22 cellular contexts compared by ENCODE assay signal in genomic region chr6:38783436-38784228, GRCh38.
DNase-seq lines count a peak whose midpoint lies in the region; ATAC-seq and TF ChIP-seq lines count a peak whose summit lies in the region.
"Had no signal": no experiment of that assay in that cellular context is flagged by ENCODE, and none has a peak within 500 bp of the region (broad histone marks: within the 10 kb centered on the region; RNA-seq: fewer than 3 reads in every experiment).

No MANE protein-coding gene starts in this region.

- no peaks in the 10 kb centered on the region for H3K36me3 Mint-ChIP-seq in stimulated activated memory B cell treated with anti-CD40 and anti-IgM and Interleukin-4, amounts not matched to agents 10 μg/mL and 1 μg/mL and 100 μg/mL, for 72 hours
- H3K36me3 Mint-ChIP-seq: naive thymus-derived CD8-positive, alpha-beta T cell had no signal

- H3K9me3 Mint-ChIP-seq in stimulated activated memory B cell treated with anti-CD40 and anti-IgM and Interleukin-4, amounts not matched to agents 10 μg/mL and 1 μg/mL and 100 μg/mL, for 72 hours, result no peaks in the 10 kb centered on the region
- H3K9me3 Mint-ChIP-seq: naive thymus-derived CD8-positive, alpha-beta T cell; stimulated activated naive CD8-positive, alpha-beta T cell treated with anti-CD3 and anti-CD28 coated beads, Interleukin-15, amount 100 ng/mL, for 72 hours had no signal

- no peak overlapping the region for H3K27ac ChIP-seq in HEK293 (ENCODE audit: extremely low read depth, low read depth, low read length)
- H3K27ac ChIP-seq in OCI-LY3 (ENCODE audit: low read length), result no peak overlapping the region
- H3K27ac ChIP-seq in iPS-20b (ENCODE audit: low read length), result no peak overlapping the region
- H3K27ac ChIP-seq: cardiac muscle cell, psoas muscle had no signal

- no peak overlapping the region for H3K4me3 Mint-ChIP-seq in stimulated activated memory B cell treated with anti-CD40 and anti-IgM and Interleukin-4, amounts not matched to agents 10 μg/mL and 1 μg/mL and 100 μg/mL, for 72 hours
- H3K4me3 Mint-ChIP-seq: naive thymus-derived CD8-positive, alpha-beta T cell; stimulated activated naive CD8-positive, alpha-beta T cell treated with anti-CD3 and anti-CD28 coated beads, Interleukin-15, amount 100 ng/mL, for 72 hours; T-helper 17 cell had no signal

- peak overlapping the region; percentile 17 for H3K27ac Mint-ChIP-seq in stimulated activated memory B cell treated with anti-CD40 and anti-IgM and Interleukin-4, amounts not matched to agents 10 μg/mL and 1 μg/mL and 100 μg/mL, for 72 hours
- H3K27ac Mint-ChIP-seq: naive thymus-derived CD8-positive, alpha-beta T cell; stimulated activated naive CD8-positive, alpha-beta T cell treated with anti-CD3 and anti-CD28 coated beads, Interleukin-15, amount 100 ng/mL, for 72 hours; T-helper 17 cell had no signal

- no peak overlapping the region for H3K4me3 ChIP-seq in HEK293 (ENCODE audit: low read depth, low read length)
- H3K4me3 ChIP-seq in OCI-LY3 (ENCODE audit: low read length), result peak overlapping the region; percentile 44
- peak overlapping the region; percentile 50; the same call in 1 of the 2 replicates for H3K4me3 ChIP-seq in iPS-20b (ENCODE audit: low read length)
- H3K4me3 ChIP-seq: cardiac muscle cell, psoas muscle, smooth muscle cell had no signal

- H3K79me2 ChIP-seq in OCI-LY3 (ENCODE audit: low read length), result no peaks in the 10 kb centered on the region

- peak overlapping the region; percentile 60 for H3K4me2 ChIP-seq in OCI-LY3 (ENCODE audit: low read length)
- H3K4me2 ChIP-seq: smooth muscle cell had no signal

- H3K27me3 Mint-ChIP-seq in stimulated activated memory B cell treated with anti-CD40 and anti-IgM and Interleukin-4, amounts not matched to agents 10 μg/mL and 1 μg/mL and 100 μg/mL, for 72 hours, result no peaks in the 10 kb centered on the region
- H3K27me3 Mint-ChIP-seq: stimulated activated naive CD8-positive, alpha-beta T cell treated with anti-CD3 and anti-CD28 coated beads, Interleukin-15, amount 100 ng/mL, for 72 hours had no signal

- H3K4me1 ChIP-seq in HEK293 (ENCODE audit: control insufficient read depth, insufficient read depth, low read length) (peaks cover 7% of the 10 kb centered on the region; the same call in 1 of the 2 replicates), OCI-LY3 (ENCODE audit: low read length) (peaks cover 21% of the 10 kb centered on the region), iPS-20b (ENCODE audit: insufficient read depth, low read length) (peaks cover 12% of the 10 kb centered on the region; the same call in 1 of the 2 replicates)
- H3K4me1 ChIP-seq: psoas muscle had no signal

- peak overlapping the region; percentile 68 for H2AFZ ChIP-seq in OCI-LY3 (ENCODE audit: low read depth, low read length)

- no peak for TF ChIP-seq CTCF in HEK293 (tag by site-specific recombination; IDR thresholded peaks at IDR 0.05)
- no peak for TF ChIP-seq CTCF in OCI-LY3 (IDR thresholded peaks at IDR 0.05; ENCODE audit: low read depth, low read length)

- CTCF ChIA-PET in HEK293 (lab: Yijun Ruan, JAX), result interaction anchor here (0.6 to 2.1 kb wide), 3 partner anchors 10 to 256 kb away, joined by 3 to 13 read pairs (median 4); no protein-coding TSS in a partner anchor

- no peaks in the 10 kb centered on the region for H3K9me3 ChIP-seq in HEK293 (ENCODE audit: control insufficient read depth, insufficient read depth, low read depth, low read length)
- H3K9me3 ChIP-seq in OCI-LY3 (ENCODE audit: insufficient read depth, low read length), result no peaks in the 10 kb centered on the region
- H3K9me3 ChIP-seq in iPS-20b (ENCODE audit: insufficient read depth, low read depth, low read length), result no peaks in the 10 kb centered on the region
- H3K9me3 ChIP-seq: psoas muscle had no signal

- H3K9ac ChIP-seq in OCI-LY3 (ENCODE audit: low read length) (peak overlapping the region; percentile 13; the same call in 1 of the 2 replicates), iPS-20b (ENCODE audit: low read depth, low read length) (0 out of 2 replicates have a peak overlapping the region, but pooled peaks have one; percentile 2)

- POLR2A ChIA-PET in HEK293 (lab: Yijun Ruan, JAX), result no interaction called here

- no peak for ATAC-seq in stimulated activated memory B cell treated with anti-CD40 and anti-IgM and Interleukin-4, amounts not matched to agents 10 μg/mL and 1 μg/mL and 100 μg/mL, for 72 hours
- no peak for ATAC-seq in HG03354 (IDR thresholded peaks at IDR 0.05; ENCODE audit: poor library complexity, severe bottlenecking, unreplicated experiment)
- ATAC-seq: HepG2; naive thymus-derived CD8-positive, alpha-beta T cell; Panc1; psoas muscle; stimulated activated naive CD8-positive, alpha-beta T cell treated with anti-CD3 and anti-CD28 coated beads, Interleukin-15, amount 100 ng/mL, for 72 hours; T-helper 17 cell had no signal

- H3K36me3 ChIP-seq in HEK293 (ENCODE audit: control insufficient read depth in 2 of 2, insufficient read depth in 1 of 2, low read length in 2 of 2) (no peaks in the 10 kb centered on the region), OCI-LY3 (replicated peaks; ENCODE audit: low read depth, low read length) (no peaks in the 10 kb centered on the region), iPS-20b (ENCODE audit: insufficient read depth, low read depth, low read length) (no peaks in the 10 kb centered on the region)
- H3K36me3 ChIP-seq: cardiac muscle cell had no signal

- H4K20me1 ChIP-seq in OCI-LY3 (ENCODE audit: insufficient read depth, low read length), result no peaks in the 10 kb centered on the region

- peaks cover 16% of the 10 kb centered on the region for H3K4me1 Mint-ChIP-seq in stimulated activated memory B cell treated with anti-CD40 and anti-IgM and Interleukin-4, amounts not matched to agents 10 μg/mL and 1 μg/mL and 100 μg/mL, for 72 hours
- H3K4me1 Mint-ChIP-seq: naive thymus-derived CD8-positive, alpha-beta T cell; stimulated activated naive CD8-positive, alpha-beta T cell treated with anti-CD3 and anti-CD28 coated beads, Interleukin-15, amount 100 ng/mL, for 72 hours; T-helper 17 cell had no signal

- no peak for DNase-seq in NCI-H2107 treated with DMSO at 0.1 percent for 48 hours (lab: John Stamatoyannopoulos, UW; ENCODE audit: unreplicated experiment)
- no peak for DNase-seq in activated CD8-positive, alpha-beta memory T cell treated with anti-CD3 and anti-CD28 coated beads, Interleukin-2, amount 50 U/mL, for 48 hours
- DNase-seq: activated CD4-positive, alpha-beta T cell treated with anti-CD3 and anti-CD28 coated beads, Interleukin-2, amount 50 U/mL, for 48 hours; amniotic stem cell; DMS79 treated with DMSO at 0.1 percent for 48 hours; naive thymus-derived CD8-positive, alpha-beta T cell; NCI-H1417; NCI-H774; psoas muscle; stimulated activated CD4-positive, alpha-beta T cell treated with anti-CD3 and anti-CD28 coated beads, Interleukin-4, amount 100 ng/mL, for 24 hours; stimulated activated naive CD8-positive, alpha-beta T cell treated with anti-CD3 and anti-CD28 coated beads, Interleukin-15, amount 100 ng/mL, for 72 hours; T-helper 17 cell; trophoblast cell had no signal

- H3K27me3 ChIP-seq in OCI-LY3 (ENCODE audit: low read depth, low read length) (no peaks in the 10 kb centered on the region), iPS-20b (ENCODE audit: insufficient read depth, low read length) (no peaks in the 10 kb centered on the region)
- H3K27me3 ChIP-seq: cardiac muscle cell had no signal

TF ChIP-seq in HEK293, 187 proteins besides CTCF, POLR2A, EP300 and RAD21:
- peak; percentile 78 for TF ChIP-seq ZBTB20 (tag by site-specific recombination; IDR thresholded peaks at IDR 0.05)
- 0 out of 2 replicates have a peak, but pooled peaks have one; percentile 23 for TF ChIP-seq PRDM10 (tag by site-specific recombination; IDR thresholded peaks at IDR 0.05)
- TF ChIP-seq ZBTB7A (tag by site-specific recombination; IDR thresholded peaks at IDR 0.05; ENCODE audit: low read depth), result no peak
